27 cellular contexts compared by ENCODE assay signal in the genomic region with DNA sequence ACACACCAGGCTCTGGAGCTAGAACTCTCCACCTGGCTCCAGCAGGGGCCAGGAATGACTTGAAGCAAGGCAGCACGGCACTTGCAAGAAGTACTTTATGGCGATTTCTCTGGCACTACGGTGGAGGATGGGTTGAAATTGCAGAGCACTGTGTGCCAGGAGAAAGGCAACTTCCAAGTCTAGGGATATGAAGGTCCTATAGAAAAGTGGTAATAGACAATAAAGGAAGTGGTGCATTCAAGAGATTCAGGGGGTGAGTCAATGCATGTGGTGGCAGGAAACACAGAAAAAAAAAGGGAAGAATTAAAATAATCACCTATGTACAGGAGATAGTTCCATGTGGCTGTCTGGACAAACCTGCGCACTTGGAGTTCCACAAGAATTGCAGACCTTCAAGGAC.
DNase-seq lines count a peak whose midpoint lies in the region; ATAC-seq, FAIRE-seq and TF ChIP-seq lines count a peak whose summit lies in the region.
"Had no signal": no experiment of that assay in that cellular context is flagged by ENCODE, and none has a peak within 500 bp of the region (broad histone marks: within the 10 kb centered on the region; RNA-seq: fewer than 3 reads in every experiment).

No MANE protein-coding gene starts in this region.

- ATAC-seq in mucosa of descending colon = no peak
- ATAC-seq: activated CD8-positive, alpha-beta memory T cell treated with anti-CD3 and anti-CD28 coated beads, Interleukin-2, amount 10 ng/mL, durations not matched to agents 7 days and 5 days; naive thymus-derived CD4-positive, alpha-beta T cell; right cardiac atrium had no signal

- H3K36me3 Mint-ChIP-seq in osteocyte (ENCODE audit: unreplicated experiment) = no peaks in the 10 kb centered on the region
- H3K36me3 Mint-ChIP-seq: activated CD8-positive, alpha-beta memory T cell treated with anti-CD3 and anti-CD28 coated beads, Interleukin-2, amount 10 ng/mL, durations not matched to agents 7 days and 5 days; activated naive CD8-positive, alpha-beta T cell; naive thymus-derived CD4-positive, alpha-beta T cell; type B pancreatic cell had no signal

- no peaks in the 10 kb centered on the region for H3K9me3 ChIP-seq in mucosa of descending colon
- H3K9me3 ChIP-seq: ascending aorta, esophagus squamous epithelium, stomach had no signal

- FAIRE-seq in bronchial epithelial cell (lab: Jason Lieb, UNC) = no peak
- FAIRE-seq: G401.6, GM18507 had no signal

- peaks cover 42% of the 10 kb centered on the region for H3K4me1 Mint-ChIP-seq in osteocyte (ENCODE audit: unreplicated experiment)
- H3K4me1 Mint-ChIP-seq: activated CD8-positive, alpha-beta memory T cell treated with anti-CD3 and anti-CD28 coated beads, Interleukin-2, amount 10 ng/mL, durations not matched to agents 7 days and 5 days; naive thymus-derived CD4-positive, alpha-beta T cell had no signal

- intact Hi-C loops in mucosa of descending colon (cut with DNase I, micrococcal nuclease) = no loop called here

- DNase-seq in AG20443 (ENCODE audit: low spot score) (peak; percentile 21), Kasumi-1 (lab: John Stamatoyannopoulos, UW) (peak; percentile 15 to 31), bronchial epithelial cell (ENCODE audit: low read depth) (peak; percentile 27), osteocyte (ENCODE audit: extremely low spot score, unreplicated experiment) (no peak), mucosa of descending colon (no peak), SIG-M5 treated with dmso at 0.1 percent for 504 hours (lab: John Stamatoyannopoulos, UW; ENCODE audit: unreplicated experiment) (no peak), coronary artery (ENCODE audit: low spot score) (no peak)
- DNase-seq in activated effector memory CD4-positive, alpha-beta T cell treated with Interleukin-2 at 50 U/mL for 16 hours = no peak
- DNase-seq: activated CD4-positive, alpha-beta T cell treated with anti-CD3 and anti-CD28 coated beads for 4 hours; activated CD8-positive, alpha-beta memory T cell treated with anti-CD3 and anti-CD28 coated beads, Interleukin-2, amount 10 ng/mL, durations not matched to agents 7 days and 5 days; CD4-positive, alpha-beta T cell; DMS 273 treated with DMSO at 0.1 percent for 48 hours; effector CD8-positive, alpha-beta T cell; esophagus squamous epithelium; KBM-7; naive thymus-derived CD4-positive, alpha-beta T cell; NCI-H187 treated with DMSO at 0.1 percent for 48 hours; NCI-H774; right cardiac atrium; SHP77; stomach; T-helper 1 cell had no signal

- H3K9me3 Mint-ChIP-seq in osteocyte (ENCODE audit: unreplicated experiment) = no peaks in the 10 kb centered on the region
- H3K9me3 Mint-ChIP-seq: CD4-positive, alpha-beta T cell; type B pancreatic cell had no signal

- no peak overlapping the region for H3K27ac ChIP-seq in coronary artery
- H3K27ac ChIP-seq: ascending aorta, esophagus squamous epithelium had no signal

- H3K4me3 Mint-ChIP-seq in osteocyte (ENCODE audit: unreplicated experiment) = no peak overlapping the region
- H3K4me3 Mint-ChIP-seq: activated CD8-positive, alpha-beta memory T cell treated with anti-CD3 and anti-CD28 coated beads, Interleukin-2, amount 10 ng/mL, durations not matched to agents 7 days and 5 days; activated naive CD8-positive, alpha-beta T cell; CD4-positive, alpha-beta T cell; naive thymus-derived CD4-positive, alpha-beta T cell; type B pancreatic cell had no signal

- peak overlapping the region; percentile 65 for H3K27ac Mint-ChIP-seq in osteocyte (ENCODE audit: unreplicated experiment)
- H3K27ac Mint-ChIP-seq: activated CD8-positive, alpha-beta memory T cell treated with anti-CD3 and anti-CD28 coated beads, Interleukin-2, amount 10 ng/mL, durations not matched to agents 7 days and 5 days; activated naive CD8-positive, alpha-beta T cell; CD4-positive, alpha-beta T cell; naive thymus-derived CD4-positive, alpha-beta T cell; type B pancreatic cell had no signal

- no peak overlapping the region for H3K4me3 ChIP-seq in bronchial epithelial cell (ENCODE audit: low read depth, low read length)
- H3K4me3 ChIP-seq in mucosa of descending colon = no peak overlapping the region
- no peak overlapping the region for H3K4me3 ChIP-seq in coronary artery
- H3K4me3 ChIP-seq: ascending aorta, esophagus squamous epithelium, stomach had no signal

- TF ChIP-seq CTCF in bronchial epithelial cell (IDR thresholded peaks at IDR 0.05; ENCODE audit: insufficient read depth, low read length, severe bottlenecking) (no peak), osteocyte (IDR thresholded peaks at IDR 0.05) (no peak), mucosa of descending colon (IDR thresholded peaks at IDR 0.05) (no peak), coronary artery (IDR thresholded peaks at IDR 0.05) (no peak)

- no peaks in the 10 kb centered on the region for H3K36me3 ChIP-seq in bronchial epithelial cell (ENCODE audit: control insufficient read depth, insufficient read depth, low read length)
- H3K36me3 ChIP-seq in mucosa of descending colon (ENCODE audit: low read depth) = no peaks in the 10 kb centered on the region
- H3K36me3 ChIP-seq: ascending aorta, esophagus squamous epithelium, stomach had no signal

- no peaks in the 10 kb centered on the region for H3K27me3 ChIP-seq in bronchial epithelial cell (ENCODE audit: control insufficient read depth, insufficient read depth, low read length)
- H3K27me3 ChIP-seq: ascending aorta, esophagus squamous epithelium, stomach had no signal

- no peaks in the 10 kb centered on the region for H3K4me1 ChIP-seq in mucosa of descending colon (ENCODE audit: low read depth)
- H3K4me1 ChIP-seq: esophagus squamous epithelium had no signal

- H3K27me3 Mint-ChIP-seq in osteocyte (ENCODE audit: unreplicated experiment) = no peaks in the 10 kb centered on the region
- H3K27me3 Mint-ChIP-seq: type B pancreatic cell had no signal

Comparison
In these comparisons a context has a peak if more than half of its experiments do, and no peak if none do; other contexts are left out.
1. DNase-seq: peak in AG20443 (single experiment), Kasumi-1 (2 of 2) and bronchial epithelial cell (single experiment); none in osteocyte (single experiment), activated effector memory CD4-positive, alpha-beta T cell treated with Interleukin-2 at 50 U/mL for 16 hours (single experiment), mucosa of descending colon (0 of 3), SIG-M5 treated with dmso at 0.1 percent for 504 hours (single experiment) and coronary artery (single experiment).